ENCODE assay signal across 1 cellular context in the genomic region with DNA sequence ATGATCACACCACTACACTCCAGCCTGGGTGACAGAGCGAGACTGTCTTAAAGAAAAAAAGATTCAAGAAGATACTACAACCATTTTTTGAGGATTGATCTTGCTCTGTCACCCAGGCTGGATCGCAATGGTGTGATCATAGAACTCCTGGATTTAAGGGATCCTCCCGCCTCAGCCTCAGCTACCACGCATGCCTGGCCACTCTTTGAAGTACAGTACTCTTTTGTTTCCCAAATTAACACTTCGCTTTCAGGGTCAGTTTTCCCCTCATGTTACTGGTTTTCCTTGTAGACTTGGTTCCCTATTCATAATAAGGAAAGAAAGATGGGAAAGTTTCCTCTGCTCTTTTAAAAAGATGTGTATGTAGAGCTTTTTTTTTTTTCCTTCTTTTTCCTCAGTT.
TF ChIP-seq lines count a peak whose summit lies in the region.

No MANE protein-coding gene starts in this region.

TF ChIP-seq in H1, 55 proteins besides CTCF, POLR2A, EP300 and RAD21:
- TF ChIP-seq SP4 (IDR thresholded peaks at IDR 0.05; ENCODE audit: low read length) (no peak), EGR1 (IDR thresholded peaks at IDR 0.05; ENCODE audit: borderline replicate concordance, low read depth, low read length) (no peak), CHD1 (IDR thresholded peaks at IDR 0.05; ENCODE audit: low read depth, low read length) (no peak), JUN (IDR thresholded peaks at IDR 0.05; ENCODE audit: low read depth, low read length) (no peak), MAFK (IDR thresholded peaks at IDR 0.05; ENCODE audit: low read depth, low read length) (no peak)
- TF ChIP-seq, protein P1, sequence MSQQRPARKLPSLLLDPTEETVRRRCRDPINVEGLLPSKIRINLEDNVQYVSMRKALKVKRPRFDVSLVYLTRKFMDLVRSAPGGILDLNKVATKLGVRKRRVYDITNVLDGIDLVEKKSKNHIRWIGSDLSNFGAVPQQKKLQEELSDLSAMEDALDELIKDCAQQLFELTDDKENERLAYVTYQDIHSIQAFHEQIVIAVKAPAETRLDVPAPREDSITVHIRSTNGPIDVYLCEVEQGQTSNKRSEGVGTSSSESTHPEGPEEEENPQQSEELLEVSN (IDR thresholded peaks at IDR 0.05): no peak
- TF ChIP-seq, protein P2, sequence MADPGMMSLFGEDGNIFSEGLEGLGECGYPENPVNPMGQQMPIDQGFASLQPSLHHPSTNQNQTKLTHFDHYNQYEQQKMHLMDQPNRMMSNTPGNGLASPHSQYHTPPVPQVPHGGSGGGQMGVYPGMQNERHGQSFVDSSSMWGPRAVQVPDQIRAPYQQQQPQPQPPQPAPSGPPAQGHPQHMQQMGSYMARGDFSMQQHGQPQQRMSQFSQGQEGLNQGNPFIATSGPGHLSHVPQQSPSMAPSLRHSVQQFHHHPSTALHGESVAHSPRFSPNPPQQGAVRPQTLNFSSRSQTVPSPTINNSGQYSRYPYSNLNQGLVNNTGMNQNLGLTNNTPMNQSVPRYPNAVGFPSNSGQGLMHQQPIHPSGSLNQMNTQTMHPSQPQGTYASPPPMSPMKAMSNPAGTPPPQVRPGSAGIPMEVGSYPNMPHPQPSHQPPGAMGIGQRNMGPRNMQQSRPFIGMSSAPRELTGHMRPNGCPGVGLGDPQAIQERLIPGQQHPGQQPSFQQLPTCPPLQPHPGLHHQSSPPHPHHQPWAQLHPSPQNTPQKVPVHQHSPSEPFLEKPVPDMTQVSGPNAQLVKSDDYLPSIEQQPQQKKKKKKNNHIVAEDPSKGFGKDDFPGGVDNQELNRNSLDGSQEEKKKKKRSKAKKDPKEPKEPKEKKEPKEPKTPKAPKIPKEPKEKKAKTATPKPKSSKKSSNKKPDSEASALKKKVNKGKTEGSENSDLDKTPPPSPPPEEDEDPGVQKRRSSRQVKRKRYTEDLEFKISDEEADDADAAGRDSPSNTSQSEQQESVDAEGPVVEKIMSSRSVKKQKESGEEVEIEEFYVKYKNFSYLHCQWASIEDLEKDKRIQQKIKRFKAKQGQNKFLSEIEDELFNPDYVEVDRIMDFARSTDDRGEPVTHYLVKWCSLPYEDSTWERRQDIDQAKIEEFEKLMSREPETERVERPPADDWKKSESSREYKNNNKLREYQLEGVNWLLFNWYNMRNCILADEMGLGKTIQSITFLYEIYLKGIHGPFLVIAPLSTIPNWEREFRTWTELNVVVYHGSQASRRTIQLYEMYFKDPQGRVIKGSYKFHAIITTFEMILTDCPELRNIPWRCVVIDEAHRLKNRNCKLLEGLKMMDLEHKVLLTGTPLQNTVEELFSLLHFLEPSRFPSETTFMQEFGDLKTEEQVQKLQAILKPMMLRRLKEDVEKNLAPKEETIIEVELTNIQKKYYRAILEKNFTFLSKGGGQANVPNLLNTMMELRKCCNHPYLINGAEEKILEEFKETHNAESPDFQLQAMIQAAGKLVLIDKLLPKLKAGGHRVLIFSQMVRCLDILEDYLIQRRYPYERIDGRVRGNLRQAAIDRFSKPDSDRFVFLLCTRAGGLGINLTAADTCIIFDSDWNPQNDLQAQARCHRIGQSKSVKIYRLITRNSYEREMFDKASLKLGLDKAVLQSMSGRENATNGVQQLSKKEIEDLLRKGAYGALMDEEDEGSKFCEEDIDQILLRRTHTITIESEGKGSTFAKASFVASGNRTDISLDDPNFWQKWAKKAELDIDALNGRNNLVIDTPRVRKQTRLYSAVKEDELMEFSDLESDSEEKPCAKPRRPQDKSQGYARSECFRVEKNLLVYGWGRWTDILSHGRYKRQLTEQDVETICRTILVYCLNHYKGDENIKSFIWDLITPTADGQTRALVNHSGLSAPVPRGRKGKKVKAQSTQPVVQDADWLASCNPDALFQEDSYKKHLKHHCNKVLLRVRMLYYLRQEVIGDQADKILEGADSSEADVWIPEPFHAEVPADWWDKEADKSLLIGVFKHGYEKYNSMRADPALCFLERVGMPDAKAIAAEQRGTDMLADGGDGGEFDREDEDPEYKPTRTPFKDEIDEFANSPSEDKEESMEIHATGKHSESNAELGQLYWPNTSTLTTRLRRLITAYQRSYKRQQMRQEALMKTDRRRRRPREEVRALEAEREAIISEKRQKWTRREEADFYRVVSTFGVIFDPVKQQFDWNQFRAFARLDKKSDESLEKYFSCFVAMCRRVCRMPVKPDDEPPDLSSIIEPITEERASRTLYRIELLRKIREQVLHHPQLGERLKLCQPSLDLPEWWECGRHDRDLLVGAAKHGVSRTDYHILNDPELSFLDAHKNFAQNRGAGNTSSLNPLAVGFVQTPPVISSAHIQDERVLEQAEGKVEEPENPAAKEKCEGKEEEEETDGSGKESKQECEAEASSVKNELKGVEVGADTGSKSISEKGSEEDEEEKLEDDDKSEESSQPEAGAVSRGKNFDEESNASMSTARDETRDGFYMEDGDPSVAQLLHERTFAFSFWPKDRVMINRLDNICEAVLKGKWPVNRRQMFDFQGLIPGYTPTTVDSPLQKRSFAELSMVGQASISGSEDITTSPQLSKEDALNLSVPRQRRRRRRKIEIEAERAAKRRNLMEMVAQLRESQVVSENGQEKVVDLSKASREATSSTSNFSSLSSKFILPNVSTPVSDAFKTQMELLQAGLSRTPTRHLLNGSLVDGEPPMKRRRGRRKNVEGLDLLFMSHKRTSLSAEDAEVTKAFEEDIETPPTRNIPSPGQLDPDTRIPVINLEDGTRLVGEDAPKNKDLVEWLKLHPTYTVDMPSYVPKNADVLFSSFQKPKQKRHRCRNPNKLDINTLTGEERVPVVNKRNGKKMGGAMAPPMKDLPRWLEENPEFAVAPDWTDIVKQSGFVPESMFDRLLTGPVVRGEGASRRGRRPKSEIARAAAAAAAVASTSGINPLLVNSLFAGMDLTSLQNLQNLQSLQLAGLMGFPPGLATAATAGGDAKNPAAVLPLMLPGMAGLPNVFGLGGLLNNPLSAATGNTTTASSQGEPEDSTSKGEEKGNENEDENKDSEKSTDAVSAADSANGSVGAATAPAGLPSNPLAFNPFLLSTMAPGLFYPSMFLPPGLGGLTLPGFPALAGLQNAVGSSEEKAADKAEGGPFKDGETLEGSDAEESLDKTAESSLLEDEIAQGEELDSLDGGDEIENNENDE (IDR thresholded peaks at IDR 0.05; ENCODE audit: insufficient replicate concordance, low read length): no peak
